ENCODE assay signal across 2 cellular contexts in the genomic region with DNA sequence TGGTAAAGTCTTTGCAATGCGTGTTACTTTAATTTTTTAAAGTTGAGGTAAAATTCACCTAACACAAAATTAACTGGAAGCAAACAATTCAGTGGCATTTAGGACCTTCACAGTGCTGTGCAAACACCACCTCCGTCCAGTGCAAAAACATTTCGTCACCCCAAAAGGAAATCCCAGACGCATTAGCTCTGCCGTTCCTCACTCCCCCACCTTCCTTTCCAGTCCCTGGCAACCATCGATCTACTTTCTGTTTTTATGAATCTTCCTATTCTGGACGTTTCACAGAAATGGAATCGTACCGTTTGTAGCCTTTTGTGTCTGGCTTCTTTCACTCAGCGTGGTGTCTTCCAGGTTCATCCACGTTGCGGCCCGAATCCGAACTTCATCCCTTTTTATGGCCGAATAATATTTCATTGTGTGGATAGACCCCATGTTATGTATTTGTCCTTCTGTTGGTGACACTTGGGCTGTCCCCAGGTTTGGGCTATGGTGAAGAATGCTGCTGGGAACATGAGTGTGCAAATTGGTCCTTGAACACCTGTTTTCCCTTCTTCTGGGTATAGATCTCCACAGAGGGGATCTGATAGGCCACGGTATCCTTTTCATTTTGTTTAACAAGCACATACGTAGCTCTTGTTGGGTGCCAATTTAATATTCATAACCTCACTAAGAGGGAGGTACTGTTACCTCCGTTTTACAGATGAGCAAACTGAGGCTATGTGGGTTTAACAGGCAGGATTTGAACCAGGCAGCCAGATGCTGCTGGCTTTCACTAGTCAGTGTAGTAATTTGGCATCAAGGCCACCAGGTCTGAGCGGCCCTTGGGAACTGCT.
TF ChIP-seq lines count a peak whose summit lies in the region.

No MANE protein-coding gene starts in this region.

TF ChIP-seq in SK-N-SH, 30 proteins besides CTCF, POLR2A, EP300 and RAD21 (continued from another document):
- TF ChIP-seq, protein P1, sequence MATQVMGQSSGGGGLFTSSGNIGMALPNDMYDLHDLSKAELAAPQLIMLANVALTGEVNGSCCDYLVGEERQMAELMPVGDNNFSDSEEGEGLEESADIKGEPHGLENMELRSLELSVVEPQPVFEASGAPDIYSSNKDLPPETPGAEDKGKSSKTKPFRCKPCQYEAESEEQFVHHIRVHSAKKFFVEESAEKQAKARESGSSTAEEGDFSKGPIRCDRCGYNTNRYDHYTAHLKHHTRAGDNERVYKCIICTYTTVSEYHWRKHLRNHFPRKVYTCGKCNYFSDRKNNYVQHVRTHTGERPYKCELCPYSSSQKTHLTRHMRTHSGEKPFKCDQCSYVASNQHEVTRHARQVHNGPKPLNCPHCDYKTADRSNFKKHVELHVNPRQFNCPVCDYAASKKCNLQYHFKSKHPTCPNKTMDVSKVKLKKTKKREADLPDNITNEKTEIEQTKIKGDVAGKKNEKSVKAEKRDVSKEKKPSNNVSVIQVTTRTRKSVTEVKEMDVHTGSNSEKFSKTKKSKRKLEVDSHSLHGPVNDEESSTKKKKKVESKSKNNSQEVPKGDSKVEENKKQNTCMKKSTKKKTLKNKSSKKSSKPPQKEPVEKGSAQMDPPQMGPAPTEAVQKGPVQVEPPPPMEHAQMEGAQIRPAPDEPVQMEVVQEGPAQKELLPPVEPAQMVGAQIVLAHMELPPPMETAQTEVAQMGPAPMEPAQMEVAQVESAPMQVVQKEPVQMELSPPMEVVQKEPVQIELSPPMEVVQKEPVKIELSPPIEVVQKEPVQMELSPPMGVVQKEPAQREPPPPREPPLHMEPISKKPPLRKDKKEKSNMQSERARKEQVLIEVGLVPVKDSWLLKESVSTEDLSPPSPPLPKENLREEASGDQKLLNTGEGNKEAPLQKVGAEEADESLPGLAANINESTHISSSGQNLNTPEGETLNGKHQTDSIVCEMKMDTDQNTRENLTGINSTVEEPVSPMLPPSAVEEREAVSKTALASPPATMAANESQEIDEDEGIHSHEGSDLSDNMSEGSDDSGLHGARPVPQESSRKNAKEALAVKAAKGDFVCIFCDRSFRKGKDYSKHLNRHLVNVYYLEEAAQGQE (IDR thresholded peaks at IDR 0.05; ENCODE audit: low read depth, low read length) = no peak
- TF ChIP-seq NFIC (IDR thresholded peaks at IDR 0.05; ENCODE audit: borderline replicate concordance) (no peak), NRF1 (IDR thresholded peaks at IDR 0.05; ENCODE audit: low read depth, low read length) (no peak), RCOR1 (IDR thresholded peaks at IDR 0.05; ENCODE audit: low read length) (no peak), EZH2phosphoT487 (IDR thresholded peaks at IDR 0.05; ENCODE audit: borderline replicate concordance, low read depth) (no peak), MXI1 (IDR thresholded peaks at IDR 0.05; ENCODE audit: low read depth, low read length) (no peak), YY1 (IDR thresholded peaks at IDR 0.05; ENCODE audit: low read depth) (no peak), JUND (IDR thresholded peaks at IDR 0.05) (no peak), RFX5 (IDR thresholded peaks at IDR 0.05; ENCODE audit: low read length) (no peak), MEF2A (IDR thresholded peaks at IDR 0.05; ENCODE audit: borderline replicate concordance, low read depth) (no peak), POLR2AphosphoS5 (IDR thresholded peaks at IDR 0.05; ENCODE audit: low read depth, low read length) (no peak)
- TF ChIP-seq, protein P2, sequence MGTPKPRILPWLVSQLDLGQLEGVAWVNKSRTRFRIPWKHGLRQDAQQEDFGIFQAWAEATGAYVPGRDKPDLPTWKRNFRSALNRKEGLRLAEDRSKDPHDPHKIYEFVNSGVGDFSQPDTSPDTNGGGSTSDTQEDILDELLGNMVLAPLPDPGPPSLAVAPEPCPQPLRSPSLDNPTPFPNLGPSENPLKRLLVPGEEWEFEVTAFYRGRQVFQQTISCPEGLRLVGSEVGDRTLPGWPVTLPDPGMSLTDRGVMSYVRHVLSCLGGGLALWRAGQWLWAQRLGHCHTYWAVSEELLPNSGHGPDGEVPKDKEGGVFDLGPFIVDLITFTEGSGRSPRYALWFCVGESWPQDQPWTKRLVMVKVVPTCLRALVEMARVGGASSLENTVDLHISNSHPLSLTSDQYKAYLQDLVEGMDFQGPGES (IDR thresholded peaks at IDR 0.05; ENCODE audit: low read depth, low read length) = no peak
- TF ChIP-seq, protein P3, sequence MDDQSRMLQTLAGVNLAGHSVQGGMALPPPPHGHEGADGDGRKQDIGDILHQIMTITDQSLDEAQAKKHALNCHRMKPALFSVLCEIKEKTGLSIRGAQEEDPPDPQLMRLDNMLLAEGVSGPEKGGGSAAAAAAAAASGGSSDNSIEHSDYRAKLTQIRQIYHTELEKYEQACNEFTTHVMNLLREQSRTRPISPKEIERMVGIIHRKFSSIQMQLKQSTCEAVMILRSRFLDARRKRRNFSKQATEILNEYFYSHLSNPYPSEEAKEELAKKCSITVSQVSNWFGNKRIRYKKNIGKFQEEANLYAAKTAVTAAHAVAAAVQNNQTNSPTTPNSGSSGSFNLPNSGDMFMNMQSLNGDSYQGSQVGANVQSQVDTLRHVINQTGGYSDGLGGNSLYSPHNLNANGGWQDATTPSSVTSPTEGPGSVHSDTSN (IDR thresholded peaks at IDR 0.05) = no peak
- TF ChIP-seq, protein P4, sequence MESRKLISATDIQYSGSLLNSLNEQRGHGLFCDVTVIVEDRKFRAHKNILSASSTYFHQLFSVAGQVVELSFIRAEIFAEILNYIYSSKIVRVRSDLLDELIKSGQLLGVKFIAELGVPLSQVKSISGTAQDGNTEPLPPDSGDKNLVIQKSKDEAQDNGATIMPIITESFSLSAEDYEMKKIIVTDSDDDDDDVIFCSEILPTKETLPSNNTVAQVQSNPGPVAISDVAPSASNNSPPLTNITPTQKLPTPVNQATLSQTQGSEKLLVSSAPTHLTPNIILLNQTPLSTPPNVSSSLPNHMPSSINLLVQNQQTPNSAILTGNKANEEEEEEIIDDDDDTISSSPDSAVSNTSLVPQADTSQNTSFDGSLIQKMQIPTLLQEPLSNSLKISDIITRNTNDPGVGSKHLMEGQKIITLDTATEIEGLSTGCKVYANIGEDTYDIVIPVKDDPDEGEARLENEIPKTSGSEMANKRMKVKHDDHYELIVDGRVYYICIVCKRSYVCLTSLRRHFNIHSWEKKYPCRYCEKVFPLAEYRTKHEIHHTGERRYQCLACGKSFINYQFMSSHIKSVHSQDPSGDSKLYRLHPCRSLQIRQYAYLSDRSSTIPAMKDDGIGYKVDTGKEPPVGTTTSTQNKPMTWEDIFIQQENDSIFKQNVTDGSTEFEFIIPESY (IDR thresholded peaks at IDR 0.05; ENCODE audit: borderline replicate concordance, low read depth) = no peak

TF ChIP-seq in SK-N-SH treated with all-trans-retinoic acid at 6 μM for 48 hours, 23 proteins besides CTCF, POLR2A, EP300 and RAD21 (continued from another document):
- TF ChIP-seq, protein P5, sequence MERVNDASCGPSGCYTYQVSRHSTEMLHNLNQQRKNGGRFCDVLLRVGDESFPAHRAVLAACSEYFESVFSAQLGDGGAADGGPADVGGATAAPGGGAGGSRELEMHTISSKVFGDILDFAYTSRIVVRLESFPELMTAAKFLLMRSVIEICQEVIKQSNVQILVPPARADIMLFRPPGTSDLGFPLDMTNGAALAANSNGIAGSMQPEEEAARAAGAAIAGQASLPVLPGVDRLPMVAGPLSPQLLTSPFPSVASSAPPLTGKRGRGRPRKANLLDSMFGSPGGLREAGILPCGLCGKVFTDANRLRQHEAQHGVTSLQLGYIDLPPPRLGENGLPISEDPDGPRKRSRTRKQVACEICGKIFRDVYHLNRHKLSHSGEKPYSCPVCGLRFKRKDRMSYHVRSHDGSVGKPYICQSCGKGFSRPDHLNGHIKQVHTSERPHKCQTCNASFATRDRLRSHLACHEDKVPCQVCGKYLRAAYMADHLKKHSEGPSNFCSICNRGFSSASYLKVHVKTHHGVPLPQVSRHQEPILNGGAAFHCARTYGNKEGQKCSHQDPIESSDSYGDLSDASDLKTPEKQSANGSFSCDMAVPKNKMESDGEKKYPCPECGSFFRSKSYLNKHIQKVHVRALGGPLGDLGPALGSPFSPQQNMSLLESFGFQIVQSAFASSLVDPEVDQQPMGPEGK (CRISPR knock-in tag; IDR thresholded peaks at IDR 0.05; ENCODE audit: borderline replicate concordance) = no peak
- TF ChIP-seq, protein P6, sequence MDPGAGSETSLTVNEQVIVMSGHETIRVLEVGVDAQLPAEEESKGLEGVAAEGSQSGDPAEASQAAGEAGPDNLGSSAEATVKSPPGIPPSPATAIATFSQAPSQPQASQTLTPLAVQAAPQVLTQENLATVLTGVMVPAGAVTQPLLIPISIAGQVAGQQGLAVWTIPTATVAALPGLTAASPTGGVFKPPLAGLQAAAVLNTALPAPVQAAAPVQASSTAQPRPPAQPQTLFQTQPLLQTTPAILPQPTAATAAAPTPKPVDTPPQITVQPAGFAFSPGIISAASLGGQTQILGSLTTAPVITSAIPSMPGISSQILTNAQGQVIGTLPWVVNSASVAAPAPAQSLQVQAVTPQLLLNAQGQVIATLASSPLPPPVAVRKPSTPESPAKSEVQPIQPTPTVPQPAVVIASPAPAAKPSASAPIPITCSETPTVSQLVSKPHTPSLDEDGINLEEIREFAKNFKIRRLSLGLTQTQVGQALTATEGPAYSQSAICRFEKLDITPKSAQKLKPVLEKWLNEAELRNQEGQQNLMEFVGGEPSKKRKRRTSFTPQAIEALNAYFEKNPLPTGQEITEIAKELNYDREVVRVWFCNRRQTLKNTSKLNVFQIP (CRISPR knock-in tag; IDR thresholded peaks at IDR 0.05; ENCODE audit: borderline replicate concordance, low read depth) = no peak
- TF ChIP-seq RARB (CRISPR knock-in tag; IDR thresholded peaks at IDR 0.05) = no peak
- no peak for TF ChIP-seq ISL1 (CRISPR knock-in tag; IDR thresholded peaks at IDR 0.05)
- no peak for TF ChIP-seq ZC3H10 (CRISPR knock-in tag; IDR thresholded peaks at IDR 0.05)
- TF ChIP-seq BACH2 (CRISPR knock-in tag; IDR thresholded peaks at IDR 0.05; ENCODE audit: borderline replicate concordance) = no peak
- no peak for TF ChIP-seq ESRRG (CRISPR knock-in tag; IDR thresholded peaks at IDR 0.05)
- TF ChIP-seq ZNF8 (CRISPR knock-in tag; IDR thresholded peaks at IDR 0.05) = no peak
- TF ChIP-seq ZFP3 (CRISPR knock-in tag; IDR thresholded peaks at IDR 0.05) = no peak
- no peak for TF ChIP-seq SNAI2 (CRISPR knock-in tag; IDR thresholded peaks at IDR 0.05)
- no peak for TF ChIP-seq GLIS3 (CRISPR knock-in tag; IDR thresholded peaks at IDR 0.05)
